Comparison of ENCODE assay signal across 17 cellular contexts in the genomic region with DNA sequence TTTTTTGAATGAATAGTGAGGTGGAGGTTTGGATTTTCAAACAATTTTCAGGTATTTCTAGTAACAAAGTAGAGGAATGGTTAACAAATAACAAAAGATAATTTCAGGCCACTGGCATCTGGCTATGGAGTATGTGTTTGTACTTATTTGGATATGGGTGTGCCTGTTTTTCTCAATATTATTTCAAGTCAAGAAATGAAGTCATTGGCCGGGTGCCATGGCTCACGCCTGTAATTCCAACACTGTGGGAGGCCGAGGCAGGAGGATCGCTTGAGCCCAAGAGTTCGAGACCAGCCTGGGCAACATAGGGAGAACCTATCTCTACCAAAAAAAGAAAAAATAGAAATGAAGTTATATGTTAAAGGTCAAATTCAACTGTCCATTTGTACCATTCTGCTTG. TPM values are rescaled to one million over a fixed set of nuclear protein-coding genes. Genes with fewer than 3 reads are reported as not detected.
DNase-seq lines count a peak whose midpoint lies in the region; ATAC-seq, FAIRE-seq and TF ChIP-seq lines count a peak whose summit lies in the region.
"Had no signal": no experiment of that assay in that cellular context is flagged by ENCODE, and none has a peak within 500 bp of the region (broad histone marks: within the 10 kb centered on the region; RNA-seq: fewer than 3 reads in every experiment).

No MANE protein-coding gene starts in this region.

- CTCF ChIA-PET in HepG2 (lab: Yijun Ruan, JAX; ENCODE audit: low intra/inter-chr PET ratio, low total read pairs) = no interaction called here

- no TSS peak for BruUV-seq in HepG2 (replicated peaks; lab: Mats Ljungman, UMichigan)

- ATAC-seq in lower lobe of right lung (peak in 1 of 2 donors; percentile 28), HepG2 (no peak)
- ATAC-seq: GM23338, HCT116 had no signal

- H3K4me2 ChIP-seq in HepG2 (ENCODE audit: low read depth, low read length) = no peak overlapping the region
- H3K4me2 ChIP-seq: GM23338 had no signal

- no peak for TF ChIP-seq POLR2A in spleen (IDR thresholded peaks at IDR 0.05)
- TF ChIP-seq POLR2A in HepG2 (IDR thresholded peaks at IDR 0.05; ENCODE audit: insufficient read depth in 1 of 2, low read depth in 2 of 2, low read length in 2 of 2) = no peak

- H4K20me1 ChIP-seq in HepG2 (ENCODE audit: insufficient read depth, low read length) = no peaks in the 10 kb centered on the region

- intact Hi-C loops in lower lobe of right lung (cut with DNase I) = no loop called here
- intact Hi-C loops in spleen (cut with DNase I; ENCODE audit: low total_unique reads) = no loop called here
- intact Hi-C loops in HepG2 (cut with micrococcal nuclease; ENCODE audit: unreplicated experiment) = no loop called here

- WGBS in spleen, 5 donors = 95 to 99% (median 96%) methylated on average over 5 of the region's 5 CpGs
- 98% methylated on average over 5 of the region's 5 CpGs for WGBS in HepG2 (ENCODE audit: low lambda C conversion rate)

- DNase-seq in choroid plexus epithelial cell (ENCODE audit: low read depth) (peak; percentile 20), lower lobe of right lung (peak; percentile 55), spleen (peak; percentile 23), HepG2 (ENCODE audit: low spot score) (no peak), activated T-cell treated with anti-CD3 and anti-CD28 coated beads for 4 hours (no peak), EL (no peak)
- DNase-seq: C1 segment of cervical spinal cord; Calu3; CD4-positive, alpha-beta memory T cell; COR-L47; DMS53; DMS79 treated with DMSO at 0.1 percent for 48 hours; H9 had no signal

- H3K4me1 ChIP-seq in lower lobe of right lung = no peaks in the 10 kb centered on the region
- H3K4me1 ChIP-seq in spleen = no peaks in the 10 kb centered on the region
- peaks cover 10% of the 10 kb centered on the region for H3K4me1 ChIP-seq in HepG2 (ENCODE audit: insufficient read depth, low read length)

- in situ Hi-C loops in HepG2 (cut with HindIII; ENCODE audit: extremely low pct_ligation_motif_present, low pct_unique_long_range_greater_than_20kb) = no loop called here

- no peak for FAIRE-seq in HepG2 (lab: Jason Lieb, UNC)
- FAIRE-seq: G401.6, GM12892 had no signal

- TF ChIP-seq RAD21 in HepG2 (CRISPR knock-in tag; IDR thresholded peaks at IDR 0.05) = no peak

- H3K27me3 ChIP-seq in lower lobe of right lung (ENCODE audit: low read depth) = no peaks in the 10 kb centered on the region
- H3K27me3 ChIP-seq in spleen (replicated peaks in 1 of 7) = no peaks in the 10 kb centered on the region
- H3K27me3 ChIP-seq in HepG2 (ENCODE audit: control insufficient read depth in 1 of 2, insufficient read depth in 2 of 2, low read length in 2 of 2) = no peaks in the 10 kb centered on the region

- H3K79me2 ChIP-seq in HepG2 (ENCODE audit: insufficient read depth, low read length) = no peaks in the 10 kb centered on the region

- H3K36me3 ChIP-seq in lower lobe of right lung (peaks cover 52% of the 10 kb centered on the region), spleen (peaks cover 0 to 100% (median 34%) of the 10 kb centered on the region in 6 donors), HepG2 (replicated peaks in 1 of 2; ENCODE audit: control insufficient read depth in 1 of 2, insufficient read depth in 2 of 2, low read length in 2 of 2) (peaks cover 5 to 42% of the 10 kb centered on the region in 2 experiments)

- no peaks in the 10 kb centered on the region for H3K9me3 ChIP-seq in lower lobe of right lung
- no peaks in the 10 kb centered on the region for H3K9me3 ChIP-seq in spleen
- no peaks in the 10 kb centered on the region for H3K9me3 ChIP-seq in HepG2 (ENCODE audit: low read length)

- H3K27ac ChIP-seq in lower lobe of right lung (no peak overlapping the region), spleen (peak overlapping the region in 1 of 8 donors; percentile 7), HepG2 (ENCODE audit: extremely low read length, insufficient read depth, low read length) (no peak overlapping the region)

- H3K4me3 ChIP-seq in choroid plexus epithelial cell (ENCODE audit: low read depth, low read length) (no peak overlapping the region), lower lobe of right lung (no peak overlapping the region), spleen (no peak overlapping the region), HepG2 (replicated peaks in 1 of 3; ENCODE audit: insufficient read depth in 1 of 3, low read depth in 2 of 3, low read length in 3 of 3) (no peak overlapping the region)
- H3K4me3 ChIP-seq: GM23338 had no signal

- POLR2A ChIA-PET in HepG2 (lab: Yijun Ruan, JAX) = interaction anchor here (1.4 kb wide), 1 partner anchor 49 kb away, joined by 3 read pairs; no protein-coding TSS in a partner anchor

- no peak overlapping the region for H3K9ac ChIP-seq in HepG2 (ENCODE audit: insufficient read depth, low read depth, low read length)

- TF ChIP-seq EP300 in HepG2 (IDR thresholded peaks at IDR 0.05; ENCODE audit: low read depth in 2 of 2, low read length in 2 of 2) = no peak
- no peak for TF ChIP-seq EP300 in HepG2 (CRISPR knock-in tag; IDR thresholded peaks at IDR 0.05; ENCODE audit: borderline replicate concordance)

- H2AFZ ChIP-seq in HepG2 (ENCODE audit: low read length) = no peak overlapping the region
- H2AFZ ChIP-seq: GM23338 had no signal

- TF ChIP-seq CTCF in choroid plexus epithelial cell (conservative IDR thresholded peaks at IDR 0.05; ENCODE audit: low read depth, low read length) = no peak
- TF ChIP-seq CTCF in lower lobe of right lung (IDR thresholded peaks at IDR 0.05) = no peak
- no peak for TF ChIP-seq CTCF in spleen (IDR thresholded peaks at IDR 0.05 in 8 of 11, conservative IDR thresholded peaks at IDR 0.05 in 3 of 11)
- no peak for TF ChIP-seq CTCF in HepG2 (CRISPR knock-in tag; IDR thresholded peaks at IDR 0.05)

TF ChIP-seq in HepG2, 621 proteins besides CTCF, POLR2A, EP300 and RAD21 (continues in another document):
- TF ChIP-seq PPARG (CRISPR knock-in tag; conservative IDR thresholded peaks at IDR 0.05) (no peak), CBX1 (IDR thresholded peaks at IDR 0.05; ENCODE audit: low read depth) (no peak)
- TF ChIP-seq, protein P1, sequence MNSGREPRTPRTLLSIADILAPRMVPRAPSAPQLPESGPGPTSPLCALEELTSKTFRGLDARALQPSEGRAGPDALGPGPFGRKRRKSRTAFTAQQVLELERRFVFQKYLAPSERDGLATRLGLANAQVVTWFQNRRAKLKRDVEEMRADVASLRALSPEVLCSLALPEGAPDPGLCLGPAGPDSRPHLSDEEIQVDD (CRISPR knock-in tag; IDR thresholded peaks at IDR 0.05; ENCODE audit: borderline replicate concordance) = no peak

RNA-seq across cellular contexts. Expression of gene SLC35E3, which starts 13.9 kb away (rescaled TPM):
- 16.5 TPM for total RNA-seq in lower lobe of right lung
- 10 to 100 TPM in 3 of 7 donors, 1 to 10 TPM in 4; 4.8 to 16.1 (median 7.8) TPM for total RNA-seq in spleen
- 1 to 10 TPM; 4.8 to 5.7 (median 5.1) TPM for polyA plus RNA-seq in spleen
- total RNA-seq in HepG2 (2016; rRNA removed; fragmentation: Illumina TruSeq; extraction: Trizol) = 12.2 and 22.1 TPM in 2 replicates
- 2.1 and 4.5 TPM in 2 replicates for total RNA-seq in HepG2 (2016; cell fraction: cytosol; rRNA removed; fragmentation: Illumina TruSeq; extraction: Trizol; ENCODE audit: low read depth)
- 14.0 and 22.7 TPM in 2 replicates for total RNA-seq in HepG2 (2016; cell fraction: insoluble cytoplasmic fraction; rRNA removed; fragmentation: Illumina TruSeq; extraction: Trizol)
- total RNA-seq in HepG2 (2016; cell fraction: membrane; rRNA removed; fragmentation: Illumina TruSeq; extraction: Trizol) = 9.0 and 9.8 TPM in 2 replicates
- 15.3 and 17.2 TPM in 2 replicates for total RNA-seq in HepG2 (2016; cell fraction: nucleus; rRNA removed; fragmentation: Illumina TruSeq; extraction: Trizol)
- 10.2 and 13.0 TPM in 2 replicates for polyA plus RNA-seq in HepG2 (2011; rRNA removed)
- 4.5 and 6.1 TPM in 2 replicates for polyA plus RNA-seq in HepG2 (2011; cell fraction: cytosol; rRNA removed)
- 9.5 and 9.7 TPM in 2 replicates for polyA plus RNA-seq in HepG2 (2011; cell fraction: nucleus; rRNA removed)
- polyA plus RNA-seq in HepG2 (2012) = 10.4 and 19.7 TPM in 2 replicates
- 3.2 and 4.1 TPM in 2 replicates for polyA plus RNA-seq in HepG2 (2016; cell fraction: cytosol; fragmentation: Illumina TruSeq; extraction: Trizol; ENCODE audit: low read depth)
- 10.3 and 11.1 TPM in 2 replicates for polyA plus RNA-seq in HepG2 (2016; cell fraction: insoluble cytoplasmic fraction; fragmentation: Illumina TruSeq; extraction: Trizol; ENCODE audit: low read depth)
- polyA plus RNA-seq in HepG2 (2016; cell fraction: membrane; fragmentation: Illumina TruSeq; extraction: Trizol; ENCODE audit: low read depth) = 5.8 and 5.9 TPM in 2 replicates
- polyA plus RNA-seq in HepG2 (2016; cell fraction: nucleus; fragmentation: Illumina TruSeq; extraction: Trizol; ENCODE audit: insufficient read depth, low read depth) = 25.5 and 30.0 TPM in 2 replicates
- 6.7 and 11.0 TPM in 2 replicates for polyA minus RNA-seq in HepG2 (2011; rRNA and poly(A)+ RNA removed; ENCODE audit: low replicate concordance)
- 5.7 and 6.3 TPM in 2 replicates for polyA minus RNA-seq in HepG2 (2011; cell fraction: cytosol; rRNA and poly(A)+ RNA removed)
- 7.2 and 11.7 TPM in 2 replicates for polyA minus RNA-seq in HepG2 (2011; cell fraction: nucleus; rRNA and poly(A)+ RNA removed)

RNA-seq across cellular contexts. Expression of gene MDM2, which starts 48.1 kb away (rescaled TPM):
- total RNA-seq in lower lobe of right lung (136 TPM), spleen (100 to 1,000 TPM in 5 of 7 donors, 10 to 100 TPM in 2; 98.9 to 248 (median 125) TPM), HepG2 (2016; rRNA removed; fragmentation: Illumina TruSeq; extraction: Trizol) (314 and 466 TPM in 2 replicates)
- polyA plus RNA-seq in spleen (10 to 100 TPM; 41.5 to 77.4 (median 52.7) TPM), HepG2 (2011; rRNA removed) (23.9 and 29.3 TPM in 2 replicates)
- 106 and 114 TPM in 2 replicates for total RNA-seq in HepG2 (2016; cell fraction: cytosol; rRNA removed; fragmentation: Illumina TruSeq; extraction: Trizol; ENCODE audit: low read depth)
- total RNA-seq in HepG2 (2016; cell fraction: insoluble cytoplasmic fraction; rRNA removed; fragmentation: Illumina TruSeq; extraction: Trizol) = 318 and 433 TPM in 2 replicates
- 152 and 204 TPM in 2 replicates for total RNA-seq in HepG2 (2016; cell fraction: membrane; rRNA removed; fragmentation: Illumina TruSeq; extraction: Trizol)
- total RNA-seq in HepG2 (2016; cell fraction: nucleus; rRNA removed; fragmentation: Illumina TruSeq; extraction: Trizol) = 480 and 515 TPM in 2 replicates
- 8.1 and 12.2 TPM in 2 replicates for polyA plus RNA-seq in HepG2 (2011; cell fraction: cytosol; rRNA removed)
- polyA plus RNA-seq in HepG2 (2011; cell fraction: nucleus; rRNA removed) = 21.1 and 35.5 TPM in 2 replicates
- 29.6 and 57.6 TPM in 2 replicates for polyA plus RNA-seq in HepG2 (2012)
- 20.1 and 21.0 TPM in 2 replicates for polyA plus RNA-seq in HepG2 (2016; cell fraction: cytosol; fragmentation: Illumina TruSeq; extraction: Trizol; ENCODE audit: low read depth)
- 174 and 187 TPM in 2 replicates for polyA plus RNA-seq in HepG2 (2016; cell fraction: insoluble cytoplasmic fraction; fragmentation: Illumina TruSeq; extraction: Trizol; ENCODE audit: low read depth)
- polyA plus RNA-seq in HepG2 (2016; cell fraction: membrane; fragmentation: Illumina TruSeq; extraction: Trizol; ENCODE audit: low read depth) = 57.3 and 58.5 TPM in 2 replicates
- polyA plus RNA-seq in HepG2 (2016; cell fraction: nucleus; fragmentation: Illumina TruSeq; extraction: Trizol; ENCODE audit: insufficient read depth, low read depth) = 472 and 516 TPM in 2 replicates
- 42.3 and 54.4 TPM in 2 replicates for polyA minus RNA-seq in HepG2 (2011; rRNA and poly(A)+ RNA removed; ENCODE audit: low replicate concordance)
- 71.4 and 82.9 TPM in 2 replicates for polyA minus RNA-seq in HepG2 (2011; cell fraction: cytosol; rRNA and poly(A)+ RNA removed)
- 248 and 279 TPM in 2 replicates for polyA minus RNA-seq in HepG2 (2011; cell fraction: nucleus; rRNA and poly(A)+ RNA removed)

Comparison
In these comparisons a context has a peak if more than half of its experiments do, and no peak if none do; other contexts are left out.
1. DNase-seq: peak in choroid plexus epithelial cell (single experiment), lower lobe of right lung (single experiment) and spleen (single experiment); none in HepG2 (single experiment), activated T-cell treated with anti-CD3 and anti-CD28 coated beads for 4 hours (single experiment) and EL (single experiment).